In genomic region chr11:96199563-96200025, GRCh38 we compare ENCODE assay signal across 9 cellular contexts.
A peak's percentile ranks its signal among the peaks of the same experiment; 100 is the strongest.
DNase-seq lines count a peak whose midpoint lies in the region; ATAC-seq, FAIRE-seq and TF ChIP-seq lines count a peak whose summit lies in the region.
"Had no signal": no experiment of that assay in that cellular context is flagged by ENCODE, and none has a peak within 500 bp of the region (broad histone marks: within the 10 kb centered on the region; RNA-seq: fewer than 3 reads in every experiment).

No MANE protein-coding gene starts in this region.

- ATAC-seq in GM21528 (IDR thresholded peaks at IDR 0.05; ENCODE audit: low FRiP score, unreplicated experiment) (no peak), GM19395 (IDR thresholded peaks at IDR 0.05; ENCODE audit: unreplicated experiment) (no peak)

- intact Hi-C loops in adrenal gland (cut with DNase I), result no loop called here

- WGBS in adrenal gland, 4 donors, result 61 to 76% (median 68%) methylated on average over 10 of the region's 10 CpGs

- no peaks in the 10 kb centered on the region for H3K4me1 ChIP-seq in adrenal gland (replicated peaks in 1 of 2)

- TF ChIP-seq POLR2A in adrenal gland (IDR thresholded peaks at IDR 0.05), result no peak

- peak; percentile 63 for DNase-seq in stimulated activated CD4-positive, alpha-beta T cell treated with anti-CD3 and anti-CD28 coated beads, Interleukin-15, amount 100 ng/mL, for 24 hours
- DNase-seq in stimulated activated CD4-positive, alpha-beta T cell treated with anti-CD3 and anti-CD28 coated beads, Interleukin-2, amount 100 ng/mL, for 48 hours, result no peak
- peak; percentile 81 for DNase-seq in astrocyte of the hippocampus (ENCODE audit: low read depth, low spot score)
- peak; percentile 94 to 96 for DNase-seq in lung microvascular endothelial cell (ENCODE audit: low read depth in 2 of 2)
- peak; percentile 40 for DNase-seq in urothelium cell line (ENCODE audit: low spot score)
- no peak for DNase-seq in adrenal gland
- DNase-seq: SJCRH30 had no signal

- H3K9me3 ChIP-seq in adrenal gland (replicated peaks in 1 of 3), result no peaks in the 10 kb centered on the region
- H3K9me3 ChIP-seq: SJCRH30 had no signal

- TF ChIP-seq CTCF in adrenal gland (IDR thresholded peaks at IDR 0.05), result no peak

- FAIRE-seq in urothelium cell line (lab: Jason Lieb, UNC), result no peak

- H3K27me3 ChIP-seq in adrenal gland, result no peaks in the 10 kb centered on the region
- H3K27me3 ChIP-seq: SJCRH30 had no signal

- no peak overlapping the region for H3K4me3 ChIP-seq in adrenal gland
- H3K4me3 ChIP-seq: SJCRH30 had no signal

- H3K27ac ChIP-seq in adrenal gland, result peak overlapping the region in 1 of 5 donors; percentile 17
- H3K27ac ChIP-seq: SJCRH30 had no signal

- no peaks in the 10 kb centered on the region for H3K36me3 ChIP-seq in adrenal gland (replicated peaks in 1 of 2)
- H3K36me3 ChIP-seq: SJCRH30 had no signal

Comparison
In these comparisons a context has a peak if more than half of its experiments do, and no peak if none do; other contexts are left out.
1. DNase-seq: peak in stimulated activated CD4-positive, alpha-beta T cell treated with anti-CD3 and anti-CD28 coated beads, Interleukin-15, amount 100 ng/mL, for 24 hours (single experiment), astrocyte of the hippocampus (single experiment), lung microvascular endothelial cell (2 of 2) and urothelium cell line (single experiment); none in stimulated activated CD4-positive, alpha-beta T cell treated with anti-CD3 and anti-CD28 coated beads, Interleukin-2, amount 100 ng/mL, for 48 hours (0 of 2) and adrenal gland (0 of 7).